ENCODE assay signal across 19 cellular contexts in genomic region chr9:81078555-81078954, GRCh38.
DNase-seq lines count a peak whose midpoint lies in the region; ATAC-seq, FAIRE-seq and TF ChIP-seq lines count a peak whose summit lies in the region.
"Had no signal": no experiment of that assay in that cellular context is flagged by ENCODE, and none has a peak within 500 bp of the region (broad histone marks: within the 10 kb centered on the region; RNA-seq: fewer than 3 reads in every experiment).

No MANE protein-coding gene starts in this region.

- H3K4me1 ChIP-seq in A549, result no peaks in the 10 kb centered on the region
- no peaks in the 10 kb centered on the region for H3K4me1 ChIP-seq in IMR-90 (ENCODE audit: control insufficient read depth, insufficient read depth, low read length)

- no peak for TF ChIP-seq EP300 in A549 (IDR thresholded peaks at IDR 0.05)

- H3K4me2 ChIP-seq in A549, result no peak overlapping the region
- H3K4me2 ChIP-seq in IMR-90 (ENCODE audit: low read depth, low read length), result no peak overlapping the region

- H3K79me1 ChIP-seq in IMR-90 (ENCODE audit: low read depth in 1 of 2, low read length in 2 of 2), result no peaks in the 10 kb centered on the region

- H2BK15ac ChIP-seq in IMR-90 (ENCODE audit: low read depth, low read length), result no peak overlapping the region

- H3K14ac ChIP-seq in IMR-90 (replicated peaks; ENCODE audit: low read depth, low read length), result no peak overlapping the region

- H3K9me1 ChIP-seq in IMR-90 (ENCODE audit: insufficient read depth, low read length), result no peaks in the 10 kb centered on the region

- no peak overlapping the region for H3K18ac ChIP-seq in IMR-90 (ENCODE audit: low read depth, low read length)

- H3K27ac ChIP-seq in A549 (no peak overlapping the region), IMR-90 (ENCODE audit: insufficient read depth, low read length) (no peak overlapping the region)

- no peaks in the 10 kb centered on the region; the same call in 1 of the 2 replicates for H3K27me3 ChIP-seq in IMR-90 (ENCODE audit: control insufficient read depth, insufficient read depth, low read length)

- no peak overlapping the region for H3K4ac ChIP-seq in IMR-90 (ENCODE audit: low read depth, low read length)

- H3K36me3 Mint-ChIP-seq in nephron (ENCODE audit: low read depth), result no peaks in the 10 kb centered on the region
- H3K36me3 Mint-ChIP-seq: CD4-positive, alpha-beta memory T cell had no signal

- no peak overlapping the region for H2BK5ac ChIP-seq in IMR-90 (ENCODE audit: low read depth, low read length, poor library complexity, severe bottlenecking)

- CTCF ChIA-PET in A549 (lab: Yijun Ruan, JAX) (no interaction called here), IMR-90 (lab: Yijun Ruan, JAX) (no interaction called here)

- TF ChIP-seq POLR2A in A549 (IDR thresholded peaks at IDR 0.05; ENCODE audit: low read length) (no peak), IMR-90 (IDR thresholded peaks at IDR 0.05; ENCODE audit: low read depth, low read length) (no peak)

- no peak overlapping the region for H4K5ac ChIP-seq in IMR-90 (ENCODE audit: low read depth, low read length)

- H3K36me3 ChIP-seq in IMR-90 (ENCODE audit: control insufficient read depth, insufficient read depth, low read length), result no peaks in the 10 kb centered on the region

- in situ Hi-C loops in IMR-90 (cut with MboI; ENCODE audit: low sequenced_read_pairs), result no loop called here

- dilution Hi-C loops in IMR-90 (cut with HindIII; ENCODE audit: low sequenced_read_pairs, unreplicated experiment), result no loop called here

- no peak overlapping the region for H4K91ac ChIP-seq in IMR-90 (ENCODE audit: insufficient read depth, low read depth, low read length)

- H3K4me3 ChIP-seq in A549 (no peak overlapping the region), IMR-90 (ENCODE audit: insufficient read depth, low read depth, low read length) (no peak overlapping the region), fibroblast of mammary gland (ENCODE audit: control insufficient read depth, low read depth, low read length) (no peak overlapping the region)

- FAIRE-seq in A549 (lab: Jason Lieb, UNC), result peak; percentile 32
- FAIRE-seq: GM12891, GM18507 had no signal

- H3K27me3 Mint-ChIP-seq in nephron (ENCODE audit: low read depth), result no peaks in the 10 kb centered on the region
- H3K27me3 Mint-ChIP-seq: CD4-positive, alpha-beta memory T cell had no signal

- no TSS peak for BruUV-seq in IMR-90 (replicated peaks; lab: Mats Ljungman, UMichigan)

- no peak for ATAC-seq in A549
- no peak for ATAC-seq in IMR-90 (ENCODE audit: low read depth)
- ATAC-seq in GM21717 (IDR thresholded peaks at IDR 0.05; ENCODE audit: unreplicated experiment), result no peak
- ATAC-seq in Right ventricle myocardium inferior, result no peak

- no peak overlapping the region for H3K23ac ChIP-seq in IMR-90 (ENCODE audit: low read depth, low read length)

- no peak overlapping the region for H3K4me3 Mint-ChIP-seq in nephron
- H3K4me3 Mint-ChIP-seq: CD4-positive, alpha-beta memory T cell had no signal

- TF ChIP-seq RAD21 in A549 (conservative IDR thresholded peaks at IDR 0.05 in 1 of 2, IDR thresholded peaks at IDR 0.05 in 1 of 2) (no peak), IMR-90 (IDR thresholded peaks at IDR 0.05; ENCODE audit: low read length) (no peak)

- H2AFZ ChIP-seq in IMR-90 (replicated peaks; ENCODE audit: low read length, poor library complexity), result no peak overlapping the region

- H3K4me1 Mint-ChIP-seq in nephron, result peaks cover 52% of the 10 kb centered on the region

- no peak overlapping the region for H2AK9ac ChIP-seq in IMR-90 (replicated peaks; ENCODE audit: low read depth, low read length, poor library complexity)

- TF ChIP-seq CTCF in A549 (IDR thresholded peaks at IDR 0.05), result no peak
- TF ChIP-seq CTCF in IMR-90 (conservative IDR thresholded peaks at IDR 0.05; ENCODE audit: low read depth, low read length), result no peak
- no peak for TF ChIP-seq CTCF in fibroblast of mammary gland (conservative IDR thresholded peaks at IDR 0.05; ENCODE audit: control insufficient read depth, insufficient read depth, low read depth, low read length)
- no peak for TF ChIP-seq CTCF in nephron (IDR thresholded peaks at IDR 0.05; ENCODE audit: unreplicated experiment in 3 of 3)

- 65% methylated on average over 3 of the region's 3 CpGs for WGBS in A549 (ENCODE audit: missing lambda C conversion rate)
- whole genome bisulfite sequencing in IMR-90 (ENCODE audit: extremely low coverage in 2 of 2, insufficient read length in 1 of 2), 2 experiments, result no CpG with 5 or more reads among the region's 3 CpGs

- H3K56ac ChIP-seq in IMR-90 (ENCODE audit: extremely low read depth, insufficient read depth, low read length), result no peak overlapping the region

- H3K27ac Mint-ChIP-seq in nephron, result peak overlapping the region in 2 of 3 experiments; percentile 57 to 60
- H3K27ac Mint-ChIP-seq: CD4-positive, alpha-beta memory T cell had no signal

- intact Hi-C loops in IMR-90 (cut with micrococcal nuclease) (no loop called here), Right ventricle myocardium inferior (cut with DNase I) (no loop called here)

- POLR2A ChIA-PET in A549 (lab: Yijun Ruan, JAX), result no interaction called here
- POLR2A ChIA-PET in IMR-90 (lab: Charles Lee; ENCODE audit: unreplicated experiment), result no interaction called here

- no peak for DNase-seq in A549 (ENCODE audit: low read depth in 1 of 2, low spot score in 1 of 2)
- DNase-seq in IMR-90, result peak; percentile 7
- DNase-seq in fibroblast of mammary gland (ENCODE audit: low read depth), result peak; percentile 8
- no peak for DNase-seq in GM19238 (ENCODE audit: insufficient read length, low spot score)
- DNase-seq in Right ventricle myocardium inferior (ENCODE audit: missing footprints), result no peak
- DNase-seq: 8988T; C1 segment of cervical spinal cord; Calu3; CD4-positive, alpha-beta memory T cell; COR-L47; DMS53; GF-D8; GOT3; H7; HCEC 1CT had no signal

- H3K9ac ChIP-seq in IMR-90 (ENCODE audit: low read depth, low read length), result no peak overlapping the region

- H2BK20ac ChIP-seq in IMR-90 (ENCODE audit: low read depth, low read length), result no peak overlapping the region

- H4K20me1 ChIP-seq in IMR-90 (ENCODE audit: insufficient read depth, low read length), result no peaks in the 10 kb centered on the region

- H2BK120ac ChIP-seq in IMR-90 (ENCODE audit: low read depth, low read length), result no peak overlapping the region

- H2AK5ac ChIP-seq in IMR-90 (ENCODE audit: low read depth, low read length), result no peak overlapping the region

- H3K9me3 Mint-ChIP-seq in nephron, result no peaks in the 10 kb centered on the region

- H4K8ac ChIP-seq in IMR-90 (ENCODE audit: low read depth in 2 of 2, low read length in 2 of 2), result no peak overlapping the region

- H3K9me3 ChIP-seq in A549 (no peaks in the 10 kb centered on the region), IMR-90 (ENCODE audit: control insufficient read depth, insufficient read depth, low read length) (no peaks in the 10 kb centered on the region)

TF ChIP-seq in A549, 52 proteins besides CTCF, POLR2A, EP300 and RAD21:
- TF ChIP-seq GATA3 (IDR thresholded peaks at IDR 0.05; ENCODE audit: borderline replicate concordance) (no peak), MAFK (IDR thresholded peaks at IDR 0.05; ENCODE audit: partially characterized antibody) (peak; percentile 79)
TF ChIP-seq in A549: peak in this region for 1.

TF ChIP-seq in IMR-90, 13 proteins besides CTCF, POLR2A, EP300 and RAD21:
- TF ChIP-seq NFE2L2 (IDR thresholded peaks at IDR 0.05; ENCODE audit: low read depth, low read length) (no peak), MAFK (IDR thresholded peaks at IDR 0.05; ENCODE audit: low read depth, low read length) (peak; percentile 72; the same call in 1 of the 2 replicates)

Comparison
In these comparisons a context has a peak if more than half of its experiments do, and no peak if none do; other contexts are left out.
1. DNase-seq: peak in IMR-90 (single experiment) and fibroblast of mammary gland (single experiment); none in A549 (0 of 2), GM19238 (single experiment) and Right ventricle myocardium inferior (single experiment).